20 cellular contexts compared by ENCODE assay signal in the genomic region with DNA sequence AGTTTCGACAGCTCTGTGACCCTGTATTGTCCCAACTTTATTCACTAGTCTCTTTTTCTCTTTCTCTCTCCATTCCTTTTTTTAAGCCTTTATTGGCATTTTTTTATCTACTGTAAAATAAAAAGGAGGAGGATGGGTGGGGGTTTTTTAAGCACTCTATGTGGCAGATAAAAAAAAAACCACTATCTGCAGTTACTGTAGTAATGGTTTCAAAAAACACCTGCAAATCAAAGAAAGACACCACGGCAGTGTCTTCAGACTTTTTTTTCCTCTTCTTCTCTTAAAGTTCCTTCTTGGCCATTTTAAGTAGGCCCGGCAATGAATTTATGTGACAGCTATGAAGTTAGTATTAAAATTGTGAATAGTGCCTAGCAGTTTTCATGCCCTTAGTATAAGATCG. TPM values are rescaled to one million over a fixed set of nuclear protein-coding genes. Genes with fewer than 3 reads are reported as not detected.
DNase-seq lines count a peak whose midpoint lies in the region; ATAC-seq and TF ChIP-seq lines count a peak whose summit lies in the region.
"Had no signal": no experiment of that assay in that cellular context is flagged by ENCODE, and none has a peak within 500 bp of the region (broad histone marks: within the 10 kb centered on the region; RNA-seq: fewer than 3 reads in every experiment).

No MANE protein-coding gene starts in this region.

- H3K27me3 Mint-ChIP-seq in activated naive CD4-positive, alpha-beta T cell treated with anti-CD3 and anti-CD28 coated beads, Interleukin-2, amount 10 ng/mL, durations not matched to agents 7 days and 5 days: peaks cover 41% of the 10 kb centered on the region
- H3K27me3 Mint-ChIP-seq in activated T-helper 17 cell treated with anti-CD3 and anti-CD28 coated beads, Interleukin-2, amount 50 U/mL, for 72 hours: peaks cover 34% of the 10 kb centered on the region

- no peaks in the 10 kb centered on the region for H3K9me3 Mint-ChIP-seq in activated naive CD4-positive, alpha-beta T cell treated with anti-CD3 and anti-CD28 coated beads, Interleukin-2, amount 10 ng/mL, durations not matched to agents 7 days and 5 days
- peaks cover 8% of the 10 kb centered on the region for H3K9me3 Mint-ChIP-seq in activated T-helper 17 cell treated with anti-CD3 and anti-CD28 coated beads, Interleukin-2, amount 50 U/mL, for 72 hours

- H3K4me3 ChIP-seq in iPS-20b (ENCODE audit: low read length) (peak overlapping the region; percentile 73), thymus (ENCODE audit: low read length) (peak overlapping the region; percentile 60), Peyer's patch (no peak overlapping the region), suprapubic skin (no peak overlapping the region)

- no peak for TF ChIP-seq POLR2A in Peyer's patch (IDR thresholded peaks at IDR 0.05)
- TF ChIP-seq POLR2A in suprapubic skin (IDR thresholded peaks at IDR 0.05): no peak

- H3K27ac Mint-ChIP-seq in activated naive CD4-positive, alpha-beta T cell treated with anti-CD3 and anti-CD28 coated beads, Interleukin-2, amount 10 ng/mL, durations not matched to agents 7 days and 5 days: no peak overlapping the region
- peak overlapping the region; percentile 44 for H3K27ac Mint-ChIP-seq in activated T-helper 17 cell treated with anti-CD3 and anti-CD28 coated beads, Interleukin-2, amount 50 U/mL, for 72 hours

- no peak for TF ChIP-seq EP300 in suprapubic skin (IDR thresholded peaks at IDR 0.05)

- WGBS in thymus: 12% methylated on average over 4 of the region's 4 CpGs
- WGBS in suprapubic skin: 50% methylated on average over 4 of the region's 4 CpGs

- H3K4me3 Mint-ChIP-seq in activated naive CD4-positive, alpha-beta T cell treated with anti-CD3 and anti-CD28 coated beads, Interleukin-2, amount 10 ng/mL, durations not matched to agents 7 days and 5 days: peak overlapping the region; percentile 60
- H3K4me3 Mint-ChIP-seq in activated T-helper 17 cell treated with anti-CD3 and anti-CD28 coated beads, Interleukin-2, amount 50 U/mL, for 72 hours: peak overlapping the region; percentile 69

- no peaks in the 10 kb centered on the region for H3K36me3 ChIP-seq in iPS-20b (ENCODE audit: insufficient read depth, low read depth, low read length)
- H3K36me3 ChIP-seq in thymus (ENCODE audit: control insufficient read depth, insufficient read depth): no peaks in the 10 kb centered on the region
- H3K36me3 ChIP-seq in Peyer's patch: no peaks in the 10 kb centered on the region
- no peaks in the 10 kb centered on the region for H3K36me3 ChIP-seq in suprapubic skin
- H3K36me3 ChIP-seq: sigmoid colon had no signal

- H3K4me1 ChIP-seq in iPS-20b (ENCODE audit: insufficient read depth, low read length) (peaks cover 10% of the 10 kb centered on the region; the same call in 1 of the 2 replicates), thymus (ENCODE audit: control insufficient read depth, insufficient read depth, low read length) (peaks cover 22% of the 10 kb centered on the region), Peyer's patch (peaks cover 0 to 12% (median 0%) of the 10 kb centered on the region in 4 donors), suprapubic skin (peaks cover 11% of the 10 kb centered on the region)

- H3K36me3 Mint-ChIP-seq in activated naive CD4-positive, alpha-beta T cell treated with anti-CD3 and anti-CD28 coated beads, Interleukin-2, amount 10 ng/mL, durations not matched to agents 7 days and 5 days: no peaks in the 10 kb centered on the region
- H3K36me3 Mint-ChIP-seq in activated T-helper 17 cell treated with anti-CD3 and anti-CD28 coated beads, Interleukin-2, amount 50 U/mL, for 72 hours (ENCODE audit: low read depth): no peaks in the 10 kb centered on the region

- no peak overlapping the region for H3K27ac ChIP-seq in iPS-20b (ENCODE audit: low read length)
- peak overlapping the region; percentile 85 for H3K27ac ChIP-seq in thymus (ENCODE audit: low read depth)
- H3K27ac ChIP-seq in Peyer's patch: no peak overlapping the region
- no peak overlapping the region for H3K27ac ChIP-seq in suprapubic skin
- H3K27ac ChIP-seq: sigmoid colon had no signal

- CTCF ChIA-PET in activated naive CD4-positive, alpha-beta T cell treated with anti-CD3 and anti-CD28 coated beads, Interleukin-2, amount 10 ng/mL, durations not matched to agents 7 days and 5 days (lab: Charles Lee): no interaction called here

- DNase-seq in activated naive CD4-positive, alpha-beta T cell treated with anti-CD3 and anti-CD28 coated beads, Interleukin-2, amount 10 ng/mL, durations not matched to agents 7 days and 5 days: no peak
- DNase-seq in activated naive CD4-positive, alpha-beta T cell treated with anti-CD3 and anti-CD28 coated beads, Interleukin-2, amount 50 U/mL, for 16 hours: no peak
- no peak for DNase-seq in Peyer's patch
- no peak for DNase-seq in suprapubic skin (ENCODE audit: low spot score in 2 of 2)
- DNase-seq: Calu3, dermis blood vessel endothelial cell, GDM1, MV-4-11, NCI-H2107, NCI-H82, occipital lobe, sigmoid colon, T1000 had no signal

- H3K9me3 ChIP-seq in iPS-20b (ENCODE audit: insufficient read depth, low read depth, low read length): no peaks in the 10 kb centered on the region
- no peaks in the 10 kb centered on the region for H3K9me3 ChIP-seq in thymus (ENCODE audit: control insufficient read depth)
- H3K9me3 ChIP-seq in Peyer's patch: no peaks in the 10 kb centered on the region
- no peaks in the 10 kb centered on the region for H3K9me3 ChIP-seq in suprapubic skin
- H3K9me3 ChIP-seq: sigmoid colon had no signal

- peaks cover 18% of the 10 kb centered on the region for H3K4me1 Mint-ChIP-seq in activated naive CD4-positive, alpha-beta T cell treated with anti-CD3 and anti-CD28 coated beads, Interleukin-2, amount 10 ng/mL, durations not matched to agents 7 days and 5 days
- H3K4me1 Mint-ChIP-seq in activated T-helper 17 cell treated with anti-CD3 and anti-CD28 coated beads, Interleukin-2, amount 50 U/mL, for 72 hours: peaks cover 15% of the 10 kb centered on the region

- no peak overlapping the region for H3K9ac ChIP-seq in iPS-20b (ENCODE audit: low read depth, low read length)

- H3K27me3 ChIP-seq in iPS-20b (ENCODE audit: insufficient read depth, low read length) (peaks cover 24% of the 10 kb centered on the region), thymus (ENCODE audit: control insufficient read depth, insufficient read depth) (no peaks in the 10 kb centered on the region), Peyer's patch (peaks cover 0 to 15% of the 10 kb centered on the region in 2 donors), suprapubic skin (peaks cover 38% of the 10 kb centered on the region)

- no peak for TF ChIP-seq CTCF in Peyer's patch (IDR thresholded peaks at IDR 0.05)
- no peak for TF ChIP-seq CTCF in suprapubic skin (IDR thresholded peaks at IDR 0.05)

- no peak for ATAC-seq in activated T-helper 17 cell treated with anti-CD3 and anti-CD28 coated beads, Interleukin-2, amount 50 U/mL, for 72 hours (replicated peaks)
- ATAC-seq in GM21360 (IDR thresholded peaks at IDR 0.05; ENCODE audit: unreplicated experiment): no peak

RNA-seq across cellular contexts. Expression of a gene that starts 1.4 kb away (rescaled TPM):
- not detected for total RNA-seq in activated T-helper 17 cell treated with anti-CD3 and anti-CD28 coated beads, Interleukin-2, amount 50 U/mL, for 72 hours
- 0.94 TPM for polyA plus RNA-seq in thymus
- 10 to 100 TPM in 1 of 4 donors, not detected in 3; 18.2 TPM for total RNA-seq in Peyer's patch
- total RNA-seq in suprapubic skin: not detected
- total RNA-seq: Calu3, dermis blood vessel endothelial cell, fibroblast of lung, HT-29, sigmoid colon had no signal
- polyA plus RNA-seq: AG04450, fibroblast of lung had no signal

Comparison
In these comparisons a context has a peak if more than half of its experiments do, and no peak if none do; other contexts are left out.
1. H3K4me3 ChIP-seq: peak in iPS-20b (single experiment) and thymus (single experiment); none in Peyer's patch (0 of 4) and suprapubic skin (single experiment).